ENCODE assay signal across 8 cellular contexts in genomic region chr1:153978274-153978909, GRCh38. TPM values are rescaled to one million over a fixed set of nuclear protein-coding genes. Genes with fewer than 3 reads are reported as not detected.
DNase-seq lines count a peak whose midpoint lies in the region; ATAC-seq and TF ChIP-seq lines count a peak whose summit lies in the region.

No MANE protein-coding gene starts in this region.

- H3K79me2 ChIP-seq in fibroblast of lung (ENCODE audit: control insufficient read depth, insufficient read depth, low read length): peaks cover 17% of the 10 kb centered on the region

- ATAC-seq in GM18861 (IDR thresholded peaks at IDR 0.05; ENCODE audit: unreplicated experiment): peak; percentile 14
- no peak for ATAC-seq in GM18858 (IDR thresholded peaks at IDR 0.05; ENCODE audit: unreplicated experiment)
- ATAC-seq in GM19324 (IDR thresholded peaks at IDR 0.05; ENCODE audit: low FRiP score, unreplicated experiment): no peak
- ATAC-seq in GM19397 (IDR thresholded peaks at IDR 0.05; ENCODE audit: unreplicated experiment): no peak

- H3K27me3 ChIP-seq in SJSA1 (replicated peaks) (no peaks in the 10 kb centered on the region), fibroblast of lung (ENCODE audit: control insufficient read depth, insufficient read depth, low read length) (no peaks in the 10 kb centered on the region)

- peaks cover 64% of the 10 kb centered on the region for H3K36me3 ChIP-seq in SJSA1
- H3K36me3 ChIP-seq in fibroblast of lung (ENCODE audit: control insufficient read depth, insufficient read depth, low read length): peaks cover 20% of the 10 kb centered on the region

- DNase-seq in SJSA1 (ENCODE audit: low read depth in 1 of 2, low spot score in 2 of 2) (no peak), fibroblast of lung (ENCODE audit: low read depth in 2 of 2) (no peak), retinal pigment epithelial cell (ENCODE audit: low read depth) (no peak)
- no peak for DNase-seq in activated effector memory CD4-positive, alpha-beta T cell treated with anti-CD3 and anti-CD28 coated beads, Interleukin-2, amount 50 U/mL, for 16 hours

- H3K4me3 ChIP-seq in SJSA1 (peak overlapping the region; percentile 70), fibroblast of lung (replicated peaks in 1 of 4; ENCODE audit: control extremely low read depth in 1 of 4, insufficient read depth in 1 of 4, low read depth in 3 of 4, low read length in 4 of 4) (peak overlapping the region; percentile 85 to 100 (median 96)), retinal pigment epithelial cell (ENCODE audit: low read length) (peak overlapping the region; percentile 75)

- H3K9ac ChIP-seq in fibroblast of lung (ENCODE audit: insufficient read depth, low read length): no peak overlapping the region

- H3K27ac ChIP-seq in SJSA1 (no peak overlapping the region), fibroblast of lung (ENCODE audit: insufficient read depth, low read length) (peak overlapping the region; percentile 81)

- H3K4me1 ChIP-seq in SJSA1 (replicated peaks) (peaks cover 8% of the 10 kb centered on the region), fibroblast of lung (ENCODE audit: control insufficient read depth, extremely low read depth, insufficient read depth, low read length) (peaks cover 6% of the 10 kb centered on the region)

- peak overlapping the region; percentile 96 for H3K4me2 ChIP-seq in fibroblast of lung (ENCODE audit: extremely low read depth, insufficient read depth, low read length)

- peak overlapping the region; percentile 97 for H2AFZ ChIP-seq in fibroblast of lung (ENCODE audit: low read length)

- TF ChIP-seq CTCF in fibroblast of lung (conservative IDR thresholded peaks at IDR 0.05 in 1 of 2, IDR thresholded peaks at IDR 0.05 in 1 of 2; ENCODE audit: low read depth in 1 of 2, low read length in 2 of 2): no peak
- no peak for TF ChIP-seq CTCF in retinal pigment epithelial cell (conservative IDR thresholded peaks at IDR 0.05; ENCODE audit: low read depth, low read length)

- no peaks in the 10 kb centered on the region for H4K20me1 ChIP-seq in fibroblast of lung (ENCODE audit: control insufficient read depth, extremely low read depth, insufficient read depth, low read length)

- no peaks in the 10 kb centered on the region for H3K9me3 ChIP-seq in SJSA1 (replicated peaks)
- H3K9me3 ChIP-seq in fibroblast of lung (ENCODE audit: control insufficient read depth, insufficient read depth, low read depth, low read length): no peaks in the 10 kb centered on the region

RNA-seq across cellular contexts. Expression of gene JTB, which starts 0.9 kb away (rescaled TPM):
- 232 and 279 TPM in 2 replicates for total RNA-seq in SJSA1 (2014; rRNA removed; shearing (Covaris generic))
- total RNA-seq in fibroblast of lung: 98.9 and 131 TPM in 2 replicates
- polyA plus RNA-seq in fibroblast of lung: 102 and 123 TPM in 2 replicates
- polyA plus RNA-seq in fibroblast of lung (2012): 98.6 and 98.8 TPM in 2 replicates
- 54.5 and 60.8 TPM in 2 replicates for polyA minus RNA-seq in fibroblast of lung (ENCODE audit: low replicate concordance)

RNA-seq across cellular contexts. Expression of gene RAB13, which starts 7.7 kb away (rescaled TPM):
- 33.5 and 36.2 TPM in 2 replicates for total RNA-seq in SJSA1 (2014; rRNA removed; shearing (Covaris generic))
- 82.7 and 86.2 TPM in 2 replicates for total RNA-seq in fibroblast of lung
- polyA plus RNA-seq in fibroblast of lung: 126 and 133 TPM in 2 replicates
- polyA plus RNA-seq in fibroblast of lung (2012): 338 and 370 TPM in 2 replicates
- polyA minus RNA-seq in fibroblast of lung (ENCODE audit: low replicate concordance): 13.5 and 24.9 TPM in 2 replicates

RNA-seq across cellular contexts. Expression of gene CREB3L4, which starts 10.7 kb away (rescaled TPM):
- 3.2 and 4.0 TPM in 2 replicates for total RNA-seq in SJSA1 (2014; rRNA removed; shearing (Covaris generic))
- total RNA-seq in fibroblast of lung: 6.4 and 8.2 TPM in 2 replicates
- polyA plus RNA-seq in fibroblast of lung: 3.7 and 4.8 TPM in 2 replicates
- polyA plus RNA-seq in fibroblast of lung (2012): 3.3 and 4.6 TPM in 2 replicates
- 2.0 and 16.6 TPM in 2 replicates for polyA minus RNA-seq in fibroblast of lung (ENCODE audit: low replicate concordance)

RNA-seq across cellular contexts. Expression of gene RPS27, which starts 12.2 kb away (rescaled TPM):
- total RNA-seq in SJSA1 (2014; rRNA removed; shearing (Covaris generic)): 1,681 and 2,337 TPM in 2 replicates
- total RNA-seq in fibroblast of lung: 2,666 and 2,883 TPM in 2 replicates
- polyA plus RNA-seq in fibroblast of lung: 2,477 and 3,291 TPM in 2 replicates
- polyA plus RNA-seq in fibroblast of lung (2012): 4,715 and 6,282 TPM in 2 replicates
- 1,179 and 1,688 TPM in 2 replicates for polyA minus RNA-seq in fibroblast of lung (ENCODE audit: low replicate concordance)

RNA-seq across cellular contexts. Expression of gene SLC39A1, which starts 15.1 kb away (rescaled TPM):
- total RNA-seq in SJSA1 (2014; rRNA removed; shearing (Covaris generic)): 141 and 153 TPM in 2 replicates
- 113 and 119 TPM in 2 replicates for total RNA-seq in fibroblast of lung
- 80.5 and 94.4 TPM in 2 replicates for polyA plus RNA-seq in fibroblast of lung
- 89.0 and 97.9 TPM in 2 replicates for polyA plus RNA-seq in fibroblast of lung (2012)
- 118 and 119 TPM in 2 replicates for polyA minus RNA-seq in fibroblast of lung (ENCODE audit: low replicate concordance)
